ENCODE assay signal across 1 cellular context in the genomic region with DNA sequence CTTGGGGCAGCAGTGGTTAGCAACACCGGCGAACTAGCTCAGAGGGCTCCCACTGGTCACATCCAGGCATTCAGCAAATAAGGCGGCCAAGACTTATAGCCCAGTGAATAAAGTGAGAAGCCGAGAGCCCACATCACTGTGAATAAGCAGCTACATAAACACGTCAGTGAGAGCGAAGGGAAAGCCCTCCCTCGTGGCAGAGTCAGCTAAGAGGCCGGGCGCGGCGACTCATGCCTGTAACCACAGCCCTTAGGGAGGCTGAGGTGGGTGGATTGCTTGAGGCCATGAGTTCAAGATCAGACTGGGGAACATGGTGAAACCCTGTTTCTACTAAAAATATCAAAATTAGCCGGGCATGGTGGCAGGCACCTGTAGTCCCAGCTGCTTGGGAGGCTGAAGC.
TF ChIP-seq lines count a peak whose summit lies in the region.

No MANE protein-coding gene starts in this region.

TF ChIP-seq in SK-N-SH, 30 proteins besides CTCF, POLR2A, EP300 and RAD21 (continued from another document):
- TF ChIP-seq, protein P1, sequence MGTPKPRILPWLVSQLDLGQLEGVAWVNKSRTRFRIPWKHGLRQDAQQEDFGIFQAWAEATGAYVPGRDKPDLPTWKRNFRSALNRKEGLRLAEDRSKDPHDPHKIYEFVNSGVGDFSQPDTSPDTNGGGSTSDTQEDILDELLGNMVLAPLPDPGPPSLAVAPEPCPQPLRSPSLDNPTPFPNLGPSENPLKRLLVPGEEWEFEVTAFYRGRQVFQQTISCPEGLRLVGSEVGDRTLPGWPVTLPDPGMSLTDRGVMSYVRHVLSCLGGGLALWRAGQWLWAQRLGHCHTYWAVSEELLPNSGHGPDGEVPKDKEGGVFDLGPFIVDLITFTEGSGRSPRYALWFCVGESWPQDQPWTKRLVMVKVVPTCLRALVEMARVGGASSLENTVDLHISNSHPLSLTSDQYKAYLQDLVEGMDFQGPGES (IDR thresholded peaks at IDR 0.05; ENCODE audit: low read depth, low read length): no peak
- no peak for TF ChIP-seq TAF1 (IDR thresholded peaks at IDR 0.05; ENCODE audit: borderline replicate concordance, low read depth, low read length)
- no peak for TF ChIP-seq MEF2A (IDR thresholded peaks at IDR 0.05; ENCODE audit: borderline replicate concordance, low read depth)
- TF ChIP-seq RFX5 (IDR thresholded peaks at IDR 0.05; ENCODE audit: low read length): no peak
- TF ChIP-seq CHD2 (IDR thresholded peaks at IDR 0.05; ENCODE audit: low read length, partially characterized antibody): no peak
- TF ChIP-seq, protein P2, sequence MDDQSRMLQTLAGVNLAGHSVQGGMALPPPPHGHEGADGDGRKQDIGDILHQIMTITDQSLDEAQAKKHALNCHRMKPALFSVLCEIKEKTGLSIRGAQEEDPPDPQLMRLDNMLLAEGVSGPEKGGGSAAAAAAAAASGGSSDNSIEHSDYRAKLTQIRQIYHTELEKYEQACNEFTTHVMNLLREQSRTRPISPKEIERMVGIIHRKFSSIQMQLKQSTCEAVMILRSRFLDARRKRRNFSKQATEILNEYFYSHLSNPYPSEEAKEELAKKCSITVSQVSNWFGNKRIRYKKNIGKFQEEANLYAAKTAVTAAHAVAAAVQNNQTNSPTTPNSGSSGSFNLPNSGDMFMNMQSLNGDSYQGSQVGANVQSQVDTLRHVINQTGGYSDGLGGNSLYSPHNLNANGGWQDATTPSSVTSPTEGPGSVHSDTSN (IDR thresholded peaks at IDR 0.05): no peak
- no peak for TF ChIP-seq FOXJ3 (CRISPR knock-in tag; IDR thresholded peaks at IDR 0.05)
